Comparison of ENCODE assay signal across 8 cellular contexts in genomic region chr1:40040511-40041465, GRCh38. TPM values are rescaled to one million over a fixed set of nuclear protein-coding genes. Genes with fewer than 3 reads are reported as not detected.
DNase-seq lines count a peak whose midpoint lies in the region; ATAC-seq and TF ChIP-seq lines count a peak whose summit lies in the region.

Gene CAP1, plus strand, starts transcription at chr1:40040729. Its CDS starts 18,618 bp downstream, at chr1:40059347.

- no peak for TF ChIP-seq CTCF in AG04450 (IDR thresholded peaks at IDR 0.05; ENCODE audit: low read depth, low read length)

- H3K4me3 ChIP-seq in AG04450 (ENCODE audit: low read depth, low read length): peak within 1 kb of the TSS; percentile 93

- POLR2A ChIA-PET in AG04450 (lab: Yijun Ruan, JAX): interaction anchor here (1.5 to 1.9 kb wide), 2 partner anchors 85 to 194 kb away, joined by 6 to 7 read pairs; partner anchors contain the start of gene MFSD2A

- H3K9me3 Mint-ChIP-seq in immature natural killer cell: no peaks in the 10 kb centered on the region

- peaks cover 3% of the 10 kb centered on the region; the same call in 1 of the 2 replicates for H3K9me3 ChIP-seq in AG04450 (ENCODE audit: control insufficient read depth, insufficient read depth, low read length)

- H3K27me3 Mint-ChIP-seq in immature natural killer cell (ENCODE audit: low read depth in 3 of 3): peaks cover 8 to 22% (median 13%) of the 10 kb centered on the region in 3 donors

- H3K27me3 ChIP-seq in AG04450 (ENCODE audit: control insufficient read depth, insufficient read depth, low read length): no peaks in the 10 kb centered on the region

- DNase-seq in AG04450 (ENCODE audit: low read depth, low spot score): peak; percentile 97
- DNase-seq in NCI-H226: peak; percentile 97
- DNase-seq in activated CD4-positive, CD25-positive, alpha-beta regulatory T cell (lab: John Stamatoyannopoulos, UW): peak; percentile 99 to 100 (median 99)
- peak; percentile 99 for DNase-seq in central memory CD4-positive, alpha-beta T cell
- DNase-seq in immature natural killer cell: peak; percentile 100
- DNase-seq in stimulated activated CD4-positive, alpha-beta T cell treated with anti-CD3 and anti-CD28 coated beads, Interleukin-12 subunit alpha, Interleukin-12 subunit beta, amount 100 ng/mL, for 24 hours (ENCODE audit: low read depth in 2 of 2): peak; percentile 99

- peaks cover 12 to 13% (median 13%) of the 10 kb centered on the region in 3 donors for H3K36me3 Mint-ChIP-seq in immature natural killer cell

- CTCF ChIA-PET in AG04450 (lab: Charles Lee): interaction anchor here (0.6 to 2.0 kb wide), 4 partner anchors 10 to 315 kb away, joined by 3 to 7 read pairs (median 4); no protein-coding TSS in a partner anchor

- H3K4me3 Mint-ChIP-seq in immature natural killer cell: peak within 1 kb of the TSS; percentile 85 to 99 (median 98)

- peak within 1 kb of the TSS; percentile 100 for H3K27ac ChIP-seq in AG04450 (ENCODE audit: low read depth, low read length)

- H3K27ac Mint-ChIP-seq in immature natural killer cell: peak within 1 kb of the TSS; percentile 96 to 100 (median 98)

- H3K4me1 Mint-ChIP-seq in immature natural killer cell: peaks cover 80 to 82% of the 10 kb centered on the region in 2 donors

- ATAC-seq in GM18909 (IDR thresholded peaks at IDR 0.05; ENCODE audit: poor library complexity, unreplicated experiment) (peak; percentile 81), HG03175 (IDR thresholded peaks at IDR 0.05; ENCODE audit: unreplicated experiment) (peak; percentile 88)

RNA-seq across cellular contexts. Expression of gene CAP1, which starts in this region (rescaled TPM):
- polyA plus RNA-seq in AG04450 (2011; rRNA removed) (553 and 661 TPM in 2 replicates), immature natural killer cell (1,000 to 10,000 TPM in 1 of 3 donors, 100 to 1,000 TPM in 2; 766 to 1,293 (median 950) TPM)
- polyA minus RNA-seq in AG04450 (2011; rRNA and poly(A)+ RNA removed): 387 and 421 TPM in 2 replicates

Comparison
In these comparisons a context has a peak if more than half of its experiments do, and no peak if none do; other contexts are left out.
1. Peak in every context shown above with its lines: DNase-seq, ATAC-seq, H3K4me3 ChIP-seq and H3K27ac ChIP-seq.